22 cellular contexts compared by ENCODE assay signal in the genomic region with DNA sequence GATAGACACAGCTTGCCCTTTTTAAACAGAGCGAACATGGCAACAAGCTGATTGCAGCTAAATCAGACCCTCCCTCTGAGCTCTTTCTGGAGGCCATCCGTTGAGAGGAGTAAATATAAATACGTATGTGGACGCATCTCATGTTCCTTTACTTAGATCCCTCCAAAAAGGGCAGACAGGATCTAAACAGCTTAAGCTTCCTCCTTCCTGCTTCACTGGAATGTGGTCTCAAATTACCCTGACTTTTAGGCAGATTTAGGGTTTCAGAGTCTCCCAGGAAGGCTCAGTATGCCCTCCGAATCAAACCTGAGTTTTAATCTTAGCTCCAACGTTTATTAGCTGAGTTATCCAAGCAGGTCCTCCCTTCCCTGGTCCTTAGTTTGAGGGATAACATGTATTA.
A peak's percentile ranks its signal among the peaks of the same experiment; 100 is the strongest.
DNase-seq lines count a peak whose midpoint lies in the region; ATAC-seq and TF ChIP-seq lines count a peak whose summit lies in the region.
"Had no signal": no experiment of that assay in that cellular context is flagged by ENCODE, and none has a peak within 500 bp of the region (broad histone marks: within the 10 kb centered on the region; RNA-seq: fewer than 3 reads in every experiment).

No MANE protein-coding gene starts in this region.

- no peak overlapping the region for H3K4me3 Mint-ChIP-seq in GM23338
- H3K4me3 Mint-ChIP-seq in neural progenitor cell = no peak overlapping the region
- no peak overlapping the region for H3K4me3 Mint-ChIP-seq in endothelial cell (ENCODE audit: unreplicated experiment)
- H3K4me3 Mint-ChIP-seq: CD8-positive, alpha-beta memory T cell had no signal

- peak overlapping the region; percentile 47 for H2AFZ ChIP-seq in GM23338
- H2AFZ ChIP-seq in neural progenitor cell (replicated peaks) = peak overlapping the region; percentile 99
- H2AFZ ChIP-seq in MM.1S (ENCODE audit: low read length) = no peak overlapping the region

- peak; percentile 61 for DNase-seq in GM23338 (ENCODE audit: low spot score)
- peak in 1 of 2 experiments; percentile 47 for DNase-seq in SJCRH30
- peak; percentile 19 for DNase-seq in iPS-NIHi11 (ENCODE audit: low spot score)
- DNase-seq in neural progenitor cell (ENCODE audit: low spot score) = peak; percentile 54
- no peak for DNase-seq in endothelial cell (ENCODE audit: low spot score)
- no peak for DNase-seq in NCI-H2196 (lab: John Stamatoyannopoulos, UW; ENCODE audit: unreplicated experiment)
- DNase-seq in posterior vena cava (ENCODE audit: low spot score) = no peak
- no peak for DNase-seq in MM.1S
- DNase-seq: Calu3; CD8-positive, alpha-beta memory T cell; DMS153; GDM1; GOT3; KG1; NCI-H1092 treated with DMSO at 0.1 percent for 48 hours; NCI-H146; NCI-H2029; NCI-H345; NCI-H524; NCI-H774; OCI-M1 had no signal

- H3K4me1 ChIP-seq in GM23338 (ENCODE audit: insufficient read depth) = peaks cover 7% of the 10 kb centered on the region; the same call in 1 of the 2 replicates
- H3K4me1 ChIP-seq in SJCRH30 = peaks cover 9% of the 10 kb centered on the region; the same call in 1 of the 2 replicates
- H3K4me1 ChIP-seq in neural progenitor cell = peaks cover 19% of the 10 kb centered on the region
- H3K4me1 ChIP-seq in MM.1S (ENCODE audit: low read length) = no peaks in the 10 kb centered on the region

- H3K9ac ChIP-seq in neural progenitor cell = no peak overlapping the region
- no peak overlapping the region for H3K9ac ChIP-seq in MM.1S (ENCODE audit: low read length)

- ATAC-seq in GM23338 = peak; percentile 80

- H3K9me3 Mint-ChIP-seq in GM23338 = no peaks in the 10 kb centered on the region; the same call in 2 of the 3 replicates
- H3K9me3 Mint-ChIP-seq in neural progenitor cell = peaks cover 4% of the 10 kb centered on the region
- H3K9me3 Mint-ChIP-seq in endothelial cell (ENCODE audit: unreplicated experiment) = no peaks in the 10 kb centered on the region

- H3K79me2 ChIP-seq in GM23338 (replicated peaks; ENCODE audit: insufficient read depth) (no peaks in the 10 kb centered on the region), neural progenitor cell (ENCODE audit: low read depth) (no peaks in the 10 kb centered on the region), MM.1S (ENCODE audit: low read length) (no peaks in the 10 kb centered on the region)

- H4K20me1 ChIP-seq in GM23338 (replicated peaks; ENCODE audit: insufficient read depth) = no peaks in the 10 kb centered on the region
- no peaks in the 10 kb centered on the region for H4K20me1 ChIP-seq in neural progenitor cell (ENCODE audit: low read depth)
- H4K20me1 ChIP-seq in MM.1S (ENCODE audit: insufficient read depth, low read length) = no peaks in the 10 kb centered on the region

- no peaks in the 10 kb centered on the region for H3K27me3 Mint-ChIP-seq in GM23338 (ENCODE audit: insufficient read depth, low read depth, poor library complexity)
- H3K27me3 Mint-ChIP-seq in neural progenitor cell (ENCODE audit: insufficient read depth, low read depth) = no peaks in the 10 kb centered on the region
- peaks cover 1% of the 10 kb centered on the region for H3K27me3 Mint-ChIP-seq in endothelial cell (ENCODE audit: unreplicated experiment)

- H3K27ac Mint-ChIP-seq in GM23338 = peak overlapping the region; percentile 14; the same call in 1 of the 2 replicates
- H3K27ac Mint-ChIP-seq in neural progenitor cell = no peak overlapping the region
- no peak overlapping the region for H3K27ac Mint-ChIP-seq in endothelial cell (ENCODE audit: unreplicated experiment)
- H3K27ac Mint-ChIP-seq: CD8-positive, alpha-beta memory T cell had no signal

- peak overlapping the region; percentile 16; the same call in 1 of the 2 replicates for H3K4me2 ChIP-seq in GM23338
- H3K4me2 ChIP-seq in neural progenitor cell = peak overlapping the region; percentile 69
- H3K4me2 ChIP-seq in MM.1S (ENCODE audit: low read depth, low read length) = no peak overlapping the region

- H3K4me1 Mint-ChIP-seq in GM23338 = peaks cover 18% of the 10 kb centered on the region
- H3K4me1 Mint-ChIP-seq in neural progenitor cell = peaks cover 19% of the 10 kb centered on the region
- H3K4me1 Mint-ChIP-seq in endothelial cell (ENCODE audit: unreplicated experiment) = peaks cover 12% of the 10 kb centered on the region
- H3K4me1 Mint-ChIP-seq: CD8-positive, alpha-beta memory T cell had no signal

- H3K36me3 Mint-ChIP-seq in GM23338 (ENCODE audit: low read depth) = no peaks in the 10 kb centered on the region
- no peaks in the 10 kb centered on the region for H3K36me3 Mint-ChIP-seq in neural progenitor cell
- H3K36me3 Mint-ChIP-seq in endothelial cell (ENCODE audit: low read depth, unreplicated experiment) = no peaks in the 10 kb centered on the region
- H3K36me3 Mint-ChIP-seq: CD8-positive, alpha-beta memory T cell had no signal

- H3K36me3 ChIP-seq in GM23338 (ENCODE audit: insufficient read depth) (no peaks in the 10 kb centered on the region), SJCRH30 (no peaks in the 10 kb centered on the region), neural progenitor cell (no peaks in the 10 kb centered on the region), MM.1S (replicated peaks; ENCODE audit: insufficient read depth, low read length) (no peaks in the 10 kb centered on the region)

- H3K27ac ChIP-seq in GM23338 (ENCODE audit: low read depth) = no peak overlapping the region
- no peak overlapping the region for H3K27ac ChIP-seq in SJCRH30
- peak overlapping the region; percentile 67 for H3K27ac ChIP-seq in neural progenitor cell
- H3K27ac ChIP-seq in MM.1S (ENCODE audit: low read length) = no peak overlapping the region
- H3K27ac ChIP-seq: C4-2B had no signal

- H3K4me3 ChIP-seq in GM23338 = no peak overlapping the region
- H3K4me3 ChIP-seq in SJCRH30 = peak overlapping the region; percentile 15; the same call in 1 of the 2 replicates
- H3K4me3 ChIP-seq in neural progenitor cell = peak overlapping the region; percentile 4
- H3K4me3 ChIP-seq in MM.1S (ENCODE audit: low read length) = no peak overlapping the region

- TF ChIP-seq CTCF in GM23338 (conservative IDR thresholded peaks at IDR 0.05; ENCODE audit: low read depth in 2 of 2) (no peak), neural progenitor cell (IDR thresholded peaks at IDR 0.05) (no peak), endothelial cell (IDR thresholded peaks at IDR 0.05; ENCODE audit: unreplicated experiment) (no peak), MM.1S (IDR thresholded peaks at IDR 0.05; ENCODE audit: low read length) (no peak)

- intact Hi-C loops in posterior vena cava (cut with DNase I) = no loop called here

- no peaks in the 10 kb centered on the region for H3K9me2 ChIP-seq in GM23338 (ENCODE audit: insufficient read depth)
- no peaks in the 10 kb centered on the region for H3K9me2 ChIP-seq in MM.1S (replicated peaks; ENCODE audit: insufficient read depth, low read length)

- no peaks in the 10 kb centered on the region for H3K9me3 ChIP-seq in SJCRH30 (replicated peaks)
- H3K9me3 ChIP-seq in neural progenitor cell (ENCODE audit: low read depth) = no peaks in the 10 kb centered on the region
- H3K9me3 ChIP-seq in MM.1S (replicated peaks; ENCODE audit: insufficient read depth, low read length) = no peaks in the 10 kb centered on the region

- H3K27me3 ChIP-seq in GM23338 (ENCODE audit: insufficient read depth) (no peaks in the 10 kb centered on the region), SJCRH30 (no peaks in the 10 kb centered on the region), neural progenitor cell (no peaks in the 10 kb centered on the region), MM.1S (replicated peaks; ENCODE audit: insufficient read depth, low read length) (no peaks in the 10 kb centered on the region)

- no peaks in the 10 kb centered on the region for H3F3A ChIP-seq in GM23338 (replicated peaks; ENCODE audit: low read depth)
- peaks cover 13% of the 10 kb centered on the region for H3F3A ChIP-seq in neural progenitor cell (ENCODE audit: low read depth)
- no peaks in the 10 kb centered on the region for H3F3A ChIP-seq in MM.1S (ENCODE audit: insufficient read depth, low read length)

Comparison
In these comparisons a context has a peak if more than half of its experiments do, and no peak if none do; other contexts are left out.
1. DNase-seq: peak in GM23338 (single experiment), iPS-NIHi11 (single experiment) and neural progenitor cell (single experiment); none in endothelial cell (single experiment), NCI-H2196 (single experiment), posterior vena cava (single experiment) and MM.1S (single experiment).
2. H3K4me3 ChIP-seq: peak in SJCRH30 (single experiment) and neural progenitor cell (single experiment); none in GM23338 (single experiment) and MM.1S (single experiment).